In the genomic region with DNA sequence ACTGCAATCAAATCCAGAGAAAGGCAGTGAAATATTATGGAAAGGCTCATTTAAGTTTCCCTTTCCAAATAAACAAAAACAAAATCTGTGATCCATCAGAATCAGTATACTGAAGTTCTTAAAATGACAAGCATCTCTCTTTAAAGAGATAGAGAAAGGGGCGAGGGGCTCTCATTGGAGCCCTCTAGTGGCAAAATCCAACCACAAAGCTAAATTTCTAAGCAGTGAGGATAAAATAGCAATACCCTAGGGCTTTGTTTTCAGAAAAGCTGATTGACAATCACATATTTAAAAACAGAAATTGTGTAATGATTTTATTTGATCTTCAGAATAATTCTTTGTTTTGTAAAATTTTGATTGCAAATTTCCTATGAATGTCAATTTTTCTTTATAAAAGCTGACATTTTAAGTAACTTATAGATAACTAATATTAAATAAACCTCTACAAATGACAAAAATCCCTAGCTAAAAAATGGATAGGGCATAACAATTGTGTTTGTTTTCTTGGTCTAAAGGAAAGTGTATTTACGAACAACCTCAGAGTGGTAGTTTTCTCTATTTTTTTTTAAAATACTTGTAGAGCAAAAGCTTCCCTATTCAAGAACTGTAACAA, we compare ENCODE assay signal across 8 cellular contexts.
DNase-seq lines count a peak whose midpoint lies in the region; ATAC-seq and TF ChIP-seq lines count a peak whose summit lies in the region.

No MANE protein-coding gene starts in this region.

- DNase-seq in Daoy (ENCODE audit: low read depth) (peak; percentile 37), HCEC 1CT (peak; percentile 35), NAMALWA (ENCODE audit: low spot score) (peak; percentile 72), ascending aorta (ENCODE audit: low spot score in 2 of 2) (no peak), left lobe of liver (ENCODE audit: low spot score) (no peak), amniotic stem cell (lab: John Stamatoyannopoulos, UW) (no peak), COR-L47 (lab: John Stamatoyannopoulos, UW) (no peak)

- no peaks in the 10 kb centered on the region for H3K27me3 ChIP-seq in ascending aorta

- H3K36me3 ChIP-seq in ascending aorta = no peaks in the 10 kb centered on the region

- ATAC-seq in left lobe of liver = peak; percentile 80

- no peaks in the 10 kb centered on the region for H3K9me3 ChIP-seq in ascending aorta

- no peak overlapping the region for H3K4me3 ChIP-seq in ascending aorta

- H3K27ac ChIP-seq in 22Rv1 (no peak overlapping the region), ascending aorta (no peak overlapping the region)

- intact Hi-C loops in ascending aorta (cut with DNase I) = loop anchor here (5.0 kb wide), 1 partner anchor 711 kb away; no protein-coding TSS in a partner anchor

- no peaks in the 10 kb centered on the region for H3K4me1 ChIP-seq in ascending aorta

- peak; percentile 96 for TF ChIP-seq CTCF in 22Rv1 (IDR thresholded peaks at IDR 0.05)
- peak; percentile 19 to 65 (median 54) for TF ChIP-seq CTCF in ascending aorta (IDR thresholded peaks at IDR 0.05)

Comparison
In these comparisons a context has a peak if more than half of its experiments do, and no peak if none do; other contexts are left out.
1. DNase-seq: peak in Daoy (single experiment), HCEC 1CT (single experiment) and NAMALWA (single experiment); none in ascending aorta (0 of 2), left lobe of liver (single experiment), amniotic stem cell (single experiment) and COR-L47 (single experiment).